ENCODE assay signal across 8 cellular contexts in genomic region chr1:39408641-39409054, GRCh38.
DNase-seq lines count a peak whose midpoint lies in the region; TF ChIP-seq lines count a peak whose summit lies in the region.

No MANE protein-coding gene starts in this region.

- TF ChIP-seq EP300 in suprapubic skin (IDR thresholded peaks at IDR 0.05), result no peak

- H3K9me3 ChIP-seq in ES-I3 (ENCODE audit: control insufficient read depth, insufficient read depth, low read length) (no peaks in the 10 kb centered on the region), suprapubic skin (no peaks in the 10 kb centered on the region)

- peaks cover 33% of the 10 kb centered on the region for H3K4me1 ChIP-seq in ES-I3 (ENCODE audit: insufficient read depth, low read length)
- peaks cover 81% of the 10 kb centered on the region for H3K4me1 ChIP-seq in suprapubic skin

- no peaks in the 10 kb centered on the region for H3K27me3 ChIP-seq in suprapubic skin

- H3K36me3 ChIP-seq in ES-I3 (ENCODE audit: insufficient read depth, low read length) (peaks cover 20% of the 10 kb centered on the region; the same call in 1 of the 2 replicates), suprapubic skin (peaks cover 8% of the 10 kb centered on the region)

- DNase-seq in HFF-Myc (ENCODE audit: extremely low read depth, low read depth) (peak; percentile 65), NAMALWA (ENCODE audit: low spot score) (peak; percentile 84), SK-N-DZ (ENCODE audit: low spot score) (peak; percentile 96), globus pallidus (ENCODE audit: low spot score) (peak; percentile 97), nucleus accumbens (lab: John Stamatoyannopoulos, UW) (peak; percentile 67 to 99 (median 95)), suprapubic skin (ENCODE audit: low spot score in 2 of 2) (peak; percentile 93 to 96)
- peak; percentile 79 for DNase-seq in activated naive CD4-positive, alpha-beta T cell treated with anti-CD3 and anti-CD28 coated beads, Interleukin-2, amount 50 U/mL, for 16 hours

- TF ChIP-seq CTCF in HFF-Myc (IDR thresholded peaks at IDR 0.05; ENCODE audit: low read depth, low read length, missing control alignments), result no peak
- no peak for TF ChIP-seq CTCF in suprapubic skin (IDR thresholded peaks at IDR 0.05)

- peak overlapping the region; percentile 76; the same call in 1 of the 2 replicates for H3K9ac ChIP-seq in ES-I3 (ENCODE audit: low read depth, low read length)

- WGBS in suprapubic skin, result 0% methylated on average over 2 of the region's 53 CpGs

- no peak for TF ChIP-seq POLR2A in suprapubic skin (IDR thresholded peaks at IDR 0.05)

- H3K4me3 ChIP-seq in HFF-Myc (replicated peaks; ENCODE audit: low read depth, low read length) (peak overlapping the region; percentile 66), suprapubic skin (peak overlapping the region; percentile 88)

- peak overlapping the region; percentile 90 for H3K27ac ChIP-seq in suprapubic skin

Comparison
In these comparisons a context has a peak if more than half of its experiments do, and no peak if none do; other contexts are left out.
1. Peak in every context shown above with its lines: DNase-seq, H3K4me3 ChIP-seq and H3K27ac ChIP-seq.